ENCODE assay signal across 9 cellular contexts in genomic region chr3:71131893-71132314, GRCh38.
DNase-seq lines count a peak whose midpoint lies in the region; ATAC-seq and TF ChIP-seq lines count a peak whose summit lies in the region.
"Had no signal": no experiment of that assay in that cellular context is flagged by ENCODE, and none has a peak within 500 bp of the region (broad histone marks: within the 10 kb centered on the region; RNA-seq: fewer than 3 reads in every experiment).

No MANE protein-coding gene starts in this region.

- H3K27me3 ChIP-seq in hepatocyte (no peaks in the 10 kb centered on the region), H7 (ENCODE audit: control insufficient read depth, insufficient read depth, low read length) (no peaks in the 10 kb centered on the region)

- H3K4me1 Mint-ChIP-seq in stimulated activated memory B cell treated with anti-CD40 and anti-IgM and Interleukin-4, amounts not matched to agents 10 μg/mL and 1 μg/mL and 100 μg/mL, for 72 hours, result peaks cover 47% of the 10 kb centered on the region

- ATAC-seq in stimulated activated memory B cell treated with anti-CD40 and anti-IgM and Interleukin-4, amounts not matched to agents 10 μg/mL and 1 μg/mL and 100 μg/mL, for 72 hours, result no peak
- ATAC-seq in HG03025 (IDR thresholded peaks at IDR 0.05; ENCODE audit: low FRiP score, unreplicated experiment), result no peak

- H3K4me2 ChIP-seq in hepatocyte, result peak overlapping the region; percentile 83

- peaks cover 5% of the 10 kb centered on the region for H3K36me3 Mint-ChIP-seq in stimulated activated memory B cell treated with anti-CD40 and anti-IgM and Interleukin-4, amounts not matched to agents 10 μg/mL and 1 μg/mL and 100 μg/mL, for 72 hours

- H4K20me1 ChIP-seq in hepatocyte (ENCODE audit: insufficient read depth, poor library complexity, severe bottlenecking), result no peaks in the 10 kb centered on the region

- peaks cover 56% of the 10 kb centered on the region for H3K4me1 ChIP-seq in hepatocyte (ENCODE audit: insufficient read depth)

- no peaks in the 10 kb centered on the region for H3K9me2 ChIP-seq in hepatocyte (replicated peaks; ENCODE audit: insufficient read depth)

- H3K4me3 ChIP-seq in hepatocyte, result no peak overlapping the region
- no peak overlapping the region for H3K4me3 ChIP-seq in H7 (ENCODE audit: insufficient read depth, low read depth, low read length)

- H3K79me2 ChIP-seq in hepatocyte, result peaks cover 48% of the 10 kb centered on the region

- no peaks in the 10 kb centered on the region for H3K9me3 Mint-ChIP-seq in stimulated activated memory B cell treated with anti-CD40 and anti-IgM and Interleukin-4, amounts not matched to agents 10 μg/mL and 1 μg/mL and 100 μg/mL, for 72 hours

- TF ChIP-seq CTCF in hepatocyte (IDR thresholded peaks at IDR 0.05; ENCODE audit: poor library complexity), result no peak

- H3K27me3 Mint-ChIP-seq in stimulated activated memory B cell treated with anti-CD40 and anti-IgM and Interleukin-4, amounts not matched to agents 10 μg/mL and 1 μg/mL and 100 μg/mL, for 72 hours, result no peaks in the 10 kb centered on the region

- 63% methylated on average over 5 of the region's 5 CpGs for WGBS in hepatocyte (ENCODE audit: low lambda C conversion rate, missing lambda C conversion rate)

- DNase-seq in DMS153 (lab: John Stamatoyannopoulos, UW) (peak; percentile 17), DMS153 treated with DMSO at 0.1 percent for 48 hours (lab: John Stamatoyannopoulos, UW; ENCODE audit: unreplicated experiment) (no peak), UCSD-AML1 (lab: John Stamatoyannopoulos, UW; ENCODE audit: unreplicated experiment) (peak; percentile 18), hepatocyte (ENCODE audit: low spot score) (no peak), DMS79 (lab: John Stamatoyannopoulos, UW) (no peak), H7 (no peak)
- DNase-seq: 8988T had no signal

- peak overlapping the region; percentile 91 for H3K27ac Mint-ChIP-seq in stimulated activated memory B cell treated with anti-CD40 and anti-IgM and Interleukin-4, amounts not matched to agents 10 μg/mL and 1 μg/mL and 100 μg/mL, for 72 hours

- H3K36me3 ChIP-seq in hepatocyte (replicated peaks; ENCODE audit: insufficient read depth, low read depth), result no peaks in the 10 kb centered on the region
- H3K36me3 ChIP-seq in H7 (replicated peaks; ENCODE audit: control insufficient read depth, insufficient read depth, low read length), result no peaks in the 10 kb centered on the region

- no peaks in the 10 kb centered on the region for H3K9me3 ChIP-seq in hepatocyte (ENCODE audit: low read depth)

- H2AFZ ChIP-seq in hepatocyte, result no peak overlapping the region

- peak overlapping the region; percentile 86 for H3K4me3 Mint-ChIP-seq in stimulated activated memory B cell treated with anti-CD40 and anti-IgM and Interleukin-4, amounts not matched to agents 10 μg/mL and 1 μg/mL and 100 μg/mL, for 72 hours

- H3K27ac ChIP-seq in hepatocyte, result peak overlapping the region; percentile 96

Comparison
In these comparisons a context has a peak if more than half of its experiments do, and no peak if none do; other contexts are left out.
1. DNase-seq: peak in DMS153 (single experiment) and UCSD-AML1 (single experiment); none in DMS153 treated with DMSO at 0.1 percent for 48 hours (single experiment), hepatocyte (single experiment), DMS79 (single experiment) and H7 (single experiment).